ENCODE assay signal across 16 cellular contexts in the genomic region with DNA sequence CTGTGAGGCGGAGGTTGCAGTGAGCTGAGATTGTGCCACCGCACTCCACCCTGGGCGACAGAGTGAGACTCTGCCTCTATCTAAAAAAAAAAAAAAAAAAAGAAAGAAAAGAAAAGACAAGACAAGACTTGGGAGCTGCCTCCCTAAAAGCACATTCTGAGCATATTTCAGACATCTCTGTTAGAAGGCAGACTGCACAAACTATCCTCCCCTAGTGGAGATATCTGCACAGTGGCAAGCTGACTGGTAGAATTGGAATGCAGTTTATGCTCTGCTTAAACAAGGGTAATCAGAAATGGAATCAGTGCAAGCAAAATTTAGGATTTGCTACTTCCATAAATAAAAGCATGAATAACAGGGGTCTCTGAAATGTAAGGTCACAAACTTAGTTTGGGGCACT. TPM values are rescaled to one million over a fixed set of nuclear protein-coding genes. Genes with fewer than 3 reads are reported as not detected.
DNase-seq lines count a peak whose midpoint lies in the region; ATAC-seq, FAIRE-seq and TF ChIP-seq lines count a peak whose summit lies in the region.
"Had no signal": no experiment of that assay in that cellular context is flagged by ENCODE, and none has a peak within 500 bp of the region (broad histone marks: within the 10 kb centered on the region; RNA-seq: fewer than 3 reads in every experiment).

No MANE protein-coding gene starts in this region.

- H3K9me3 ChIP-seq in esophagus squamous epithelium = no peaks in the 10 kb centered on the region
- H3K9me3 ChIP-seq: prostate gland had no signal

- H3K4me3 ChIP-seq in astrocyte of the spinal cord (ENCODE audit: low read depth, low read length) = no peak overlapping the region
- no peak overlapping the region for H3K4me3 ChIP-seq in esophagus squamous epithelium
- H3K4me3 ChIP-seq: lung, prostate gland had no signal

- no peak overlapping the region for H3K27ac ChIP-seq in esophagus squamous epithelium
- H3K27ac ChIP-seq: C4-2B, prostate gland had no signal

- DNase-seq in AG08395 (ENCODE audit: low spot score) (peak; percentile 84), HTR-8/SVneo (ENCODE audit: insufficient read length, low spot score) (peak; percentile 75), astrocyte of the spinal cord (ENCODE audit: low read depth, low spot score) (peak; percentile 22), islet precursor cell (peak; percentile 67), esophagus squamous epithelium (lab: John Stamatoyannopoulos, UW) (no peak), SIG-M5 (lab: John Stamatoyannopoulos, UW) (no peak), DMS53 treated with DMSO at 0.1 percent for 48 hours (lab: John Stamatoyannopoulos, UW; ENCODE audit: unreplicated experiment) (no peak)
- DNase-seq: activated CD8-positive, alpha-beta memory T cell treated with anti-CD3 and anti-CD28 coated beads, Interleukin-2, amount 10 ng/mL, durations not matched to agents 7 days and 5 days; NCI-H1092; NCI-H446; RPMI8226; stimulated activated CD4-positive, alpha-beta T cell treated with anti-CD3 and anti-CD28 coated beads, Interleukin-1b, Interleukin-23, amount 100 ng/mL, for 48 hours had no signal

- in situ Hi-C loops in astrocyte of the spinal cord (cut with HindIII; ENCODE audit: low sequenced_read_pairs) = no loop called here

- FAIRE-seq in HTR-8/SVneo (lab: Jason Lieb, UNC) = peak; percentile 69

- no peaks in the 10 kb centered on the region for H3K36me3 ChIP-seq in esophagus squamous epithelium
- H3K36me3 ChIP-seq: prostate gland had no signal

- TF ChIP-seq CTCF in astrocyte of the spinal cord (IDR thresholded peaks at IDR 0.05; ENCODE audit: low read depth, low read length) (peak; percentile 49), esophagus squamous epithelium (IDR thresholded peaks at IDR 0.05) (peak in 1 of 6 experiments; percentile 23)

- intact Hi-C loops in esophagus squamous epithelium (cut with DNase I) = no loop called here

- 91% methylated on average over 3 of the region's 3 CpGs; no CpG with 5 or more reads in 1 of the 2 donors for WGBS in esophagus squamous epithelium, 2 donors

- ATAC-seq in GM18907 (IDR thresholded peaks at IDR 0.05; ENCODE audit: unreplicated experiment) = no peak
- ATAC-seq: activated CD8-positive, alpha-beta memory T cell treated with anti-CD3 and anti-CD28 coated beads, Interleukin-2, amount 10 ng/mL, durations not matched to agents 7 days and 5 days had no signal

- TF ChIP-seq POLR2A in esophagus squamous epithelium (IDR thresholded peaks at IDR 0.05) = no peak

- no peaks in the 10 kb centered on the region for H3K27me3 ChIP-seq in esophagus squamous epithelium

- peaks cover 0 to 16% (median 1%) of the 10 kb centered on the region in 3 donors for H3K4me1 ChIP-seq in esophagus squamous epithelium
- H3K4me1 ChIP-seq: prostate gland had no signal

RNA-seq across cellular contexts. Expression of a gene that starts 31.8 kb away (rescaled TPM):
- total RNA-seq in esophagus squamous epithelium = 1 to 10 TPM; 1.1 to 6.3 (median 4.6) TPM

Comparison
In these comparisons a context has a peak if more than half of its experiments do, and no peak if none do; other contexts are left out.
1. DNase-seq: peak in AG08395 (single experiment), HTR-8/SVneo (single experiment), astrocyte of the spinal cord (single experiment) and islet precursor cell (single experiment); none in esophagus squamous epithelium (single experiment), SIG-M5 (single experiment) and DMS53 treated with DMSO at 0.1 percent for 48 hours (single experiment).